In the genomic region with DNA sequence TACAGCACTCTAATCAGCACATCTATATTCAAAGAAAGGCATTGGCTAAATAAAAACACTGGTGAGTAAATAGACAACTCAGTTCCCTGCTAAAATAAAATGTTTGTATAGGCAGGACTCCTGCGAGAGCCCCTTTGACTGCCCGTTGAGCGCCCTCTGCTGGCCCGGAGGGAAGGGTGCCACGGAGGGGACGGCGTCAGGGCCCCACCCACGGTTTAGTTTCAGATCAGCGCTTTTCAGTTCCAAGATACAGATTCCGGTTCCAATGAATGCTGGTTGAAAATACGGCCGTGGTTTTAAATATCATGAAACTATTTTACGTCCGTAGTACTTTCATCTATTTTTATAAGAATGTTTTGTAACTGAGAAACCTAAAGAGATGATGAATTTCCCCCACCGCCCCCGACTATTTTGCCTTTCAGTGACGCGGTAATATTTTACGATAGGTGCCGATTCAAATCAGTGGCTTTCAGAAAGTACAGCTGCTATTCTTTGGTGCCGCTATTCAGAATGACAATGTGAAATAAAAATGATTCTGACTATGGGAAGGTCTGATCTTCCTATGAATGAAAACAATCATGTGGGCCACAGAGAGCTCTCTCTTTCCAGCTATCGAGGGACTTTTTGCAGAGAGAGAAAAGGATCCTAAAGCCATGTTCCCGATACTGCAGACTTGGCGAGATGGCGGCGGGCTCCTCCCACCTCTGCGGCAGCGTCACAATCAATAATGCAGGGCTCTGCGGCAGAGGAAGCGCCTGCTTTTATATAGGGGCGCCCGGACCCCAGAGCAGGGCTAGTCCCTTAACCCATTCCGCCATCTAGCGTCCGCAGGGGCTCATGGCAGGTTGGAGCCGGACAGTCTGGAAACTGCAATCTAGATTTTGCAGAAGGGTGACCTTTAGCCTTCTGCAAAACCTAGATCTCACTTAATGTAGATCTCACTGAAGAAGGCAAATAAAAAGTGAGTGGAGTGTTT, we compare ENCODE assay signal across 9 cellular contexts. TPM values are rescaled to one million over a fixed set of nuclear protein-coding genes. Genes with fewer than 3 reads are reported as not detected.
DNase-seq lines count a peak whose midpoint lies in the region; ATAC-seq and TF ChIP-seq lines count a peak whose summit lies in the region.
"Had no signal": no experiment of that assay in that cellular context is flagged by ENCODE, and none has a peak within 500 bp of the region (broad histone marks: within the 10 kb centered on the region; RNA-seq: fewer than 3 reads in every experiment).

No MANE protein-coding gene starts in this region.

- DNase-seq in AML-193 (lab: John Stamatoyannopoulos, UW) (peak; percentile 92 to 94), GM19238 (ENCODE audit: insufficient read length, low spot score) (peak; percentile 76), NCI-H460 (ENCODE audit: extremely low read depth, low read depth) (peak; percentile 77), chondrocyte (ENCODE audit: low spot score) (peak; percentile 93), kidney glomerular epithelial cell (lab: John Stamatoyannopoulos, UW) (peak; percentile 85)
- DNase-seq in activated CD4-positive, alpha-beta T cell treated with anti-CD3 and anti-CD28 coated beads for 1 hour, result peak; percentile 86
- DNase-seq in stimulated activated CD4-positive, alpha-beta T cell treated with anti-CD3 and anti-CD28 coated beads, Interleukin-15, amount 100 ng/mL, for 48 hours (ENCODE audit: low read depth in 2 of 2), result peak; percentile 90

- H3K36me3 Mint-ChIP-seq in chondrocyte (ENCODE audit: low read depth), result no peaks in the 10 kb centered on the region

- no peaks in the 10 kb centered on the region for H3K27me3 Mint-ChIP-seq in chondrocyte (ENCODE audit: low read depth)

- H3K27ac Mint-ChIP-seq in chondrocyte (ENCODE audit: unreplicated experiment), result peak overlapping the region; percentile 84

- ATAC-seq in HG03439 (IDR thresholded peaks at IDR 0.05; ENCODE audit: unreplicated experiment), result peak; percentile 89

- TF ChIP-seq CTCF in chondrocyte (IDR thresholded peaks at IDR 0.05), result peak; percentile 84

- H3K9me3 Mint-ChIP-seq in chondrocyte (ENCODE audit: low read depth), result no peaks in the 10 kb centered on the region

- H3K4me1 Mint-ChIP-seq in chondrocyte (ENCODE audit: low read depth), result peaks cover 42% of the 10 kb centered on the region

- peak overlapping the region; percentile 80 for H3K4me3 Mint-ChIP-seq in chondrocyte (ENCODE audit: unreplicated experiment)

RNA-seq across cellular contexts. Expression of gene CCN6, which starts 10.6 kb away (rescaled TPM):
- not detected in 2 replicates for total RNA-seq in NCI-H460 (2014; rRNA removed; shearing (Covaris generic))
- not detected in 2 replicates for polyA plus RNA-seq in NCI-H460 (2014; cell fraction: nucleus; rRNA removed)
- total RNA-seq in chondrocyte, result not detected in 3 replicates
- polyA plus RNA-seq: adipose tissue had no signal

RNA-seq across cellular contexts. Expression of gene TUBE1, which starts 44.0 kb away (rescaled TPM):
- 63.1 and 72.3 TPM in 2 replicates for total RNA-seq in NCI-H460 (2014; rRNA removed; shearing (Covaris generic))
- 113 and 123 TPM in 2 replicates for polyA plus RNA-seq in NCI-H460 (2014; cell fraction: nucleus; rRNA removed)
- 13.8 to 24.8 TPM (median 23.9 TPM) in 3 replicates for total RNA-seq in chondrocyte

RNA-seq across cellular contexts. Expression of gene FAM229B, which starts 44.1 kb away (rescaled TPM):
- 3.3 and 4.5 TPM in 2 replicates for total RNA-seq in NCI-H460 (2014; rRNA removed; shearing (Covaris generic))
- 0.12 and 0.49 TPM in 2 replicates for polyA plus RNA-seq in NCI-H460 (2014; cell fraction: nucleus; rRNA removed)
- 25.7 to 37.5 TPM (median 27.9 TPM) in 3 replicates for total RNA-seq in chondrocyte

Comparison
In these comparisons a context has a peak if more than half of its experiments do, and no peak if none do; other contexts are left out.
1. Peak in every context shown above with its lines: DNase-seq and ATAC-seq.